In the genomic region with DNA sequence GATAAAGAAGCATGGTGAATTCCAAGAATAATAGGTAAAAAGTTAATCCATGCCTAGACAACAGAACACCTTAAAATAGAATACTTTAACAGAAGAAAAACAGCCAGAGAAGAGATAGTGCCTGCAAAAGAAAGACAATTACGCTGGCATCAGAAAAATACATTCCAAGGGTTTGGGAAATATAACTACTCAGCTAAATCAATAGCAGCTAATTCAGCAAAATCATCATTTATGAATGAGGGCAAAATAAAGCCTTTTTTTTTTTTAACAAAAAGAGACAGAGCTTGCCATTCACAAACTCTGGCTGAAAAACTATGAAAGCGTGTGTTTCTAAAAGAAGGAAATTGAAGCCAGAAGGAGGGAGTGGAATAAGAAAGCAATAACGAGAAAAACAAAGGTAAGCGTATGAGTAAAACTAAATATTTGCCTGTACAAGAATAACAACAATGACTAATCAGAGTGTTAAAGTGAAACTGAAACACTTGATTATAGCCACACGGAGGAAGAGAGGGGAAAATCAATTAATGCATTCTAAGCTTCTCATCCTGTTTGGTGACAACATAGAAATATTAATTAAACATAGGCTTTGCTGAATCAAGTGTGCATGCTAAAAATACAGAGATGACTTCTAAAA, we compare ENCODE assay signal across 8 cellular contexts.
DNase-seq lines count a peak whose midpoint lies in the region; ATAC-seq, FAIRE-seq and TF ChIP-seq lines count a peak whose summit lies in the region.

No MANE protein-coding gene starts in this region.

- DNase-seq in activated CD4-positive, alpha-beta T cell treated with anti-CD3 and anti-CD28 coated beads, Interleukin-2, amount 10 ng/mL, durations not matched to agents 24 days and 14 days = no peak
- DNase-seq in activated CD4-positive, alpha-beta T cell treated with anti-CD3 and anti-CD28 coated beads, Interleukin-2, amount 50 U/mL, for 1 hour = no peak
- DNase-seq in ascending aorta (ENCODE audit: low spot score in 2 of 2) (no peak), pancreas (no peak), prostate gland (ENCODE audit: low spot score) (no peak), COLO829 (ENCODE audit: low spot score) (no peak), medulla oblongata (ENCODE audit: extremely low spot score) (no peak)

- H3K4me3 Mint-ChIP-seq in activated CD4-positive, alpha-beta T cell treated with anti-CD3 and anti-CD28 coated beads, Interleukin-2, amount 10 ng/mL, durations not matched to agents 24 days and 14 days = peak overlapping the region; percentile 67

- H3K27me3 Mint-ChIP-seq in activated CD4-positive, alpha-beta T cell treated with anti-CD3 and anti-CD28 coated beads, Interleukin-2, amount 10 ng/mL, durations not matched to agents 24 days and 14 days = peaks cover 13% of the 10 kb centered on the region

- H3K36me3 Mint-ChIP-seq in activated CD4-positive, alpha-beta T cell treated with anti-CD3 and anti-CD28 coated beads, Interleukin-2, amount 10 ng/mL, durations not matched to agents 24 days and 14 days (ENCODE audit: low read depth) = no peaks in the 10 kb centered on the region

- no peaks in the 10 kb centered on the region for H3K9me3 Mint-ChIP-seq in activated CD4-positive, alpha-beta T cell treated with anti-CD3 and anti-CD28 coated beads, Interleukin-2, amount 10 ng/mL, durations not matched to agents 24 days and 14 days

- ATAC-seq in HG03108 (IDR thresholded peaks at IDR 0.05; ENCODE audit: unreplicated experiment) (peak; percentile 68), pancreas (peak; percentile 61 to 90 (median 75))

- no peaks in the 10 kb centered on the region for H3K36me3 ChIP-seq in ascending aorta
- H3K36me3 ChIP-seq in pancreas = no peaks in the 10 kb centered on the region
- no peaks in the 10 kb centered on the region for H3K36me3 ChIP-seq in prostate gland

- no peak for TF ChIP-seq CTCF in ascending aorta (IDR thresholded peaks at IDR 0.05)
- TF ChIP-seq CTCF in pancreas (IDR thresholded peaks at IDR 0.05) = no peak
- no peak for TF ChIP-seq CTCF in prostate gland (IDR thresholded peaks at IDR 0.05)

- no peaks in the 10 kb centered on the region for H3K9me3 ChIP-seq in ascending aorta
- H3K9me3 ChIP-seq in pancreas = no peaks in the 10 kb centered on the region
- no peaks in the 10 kb centered on the region for H3K9me3 ChIP-seq in prostate gland

- peak overlapping the region; percentile 82 for H3K27ac Mint-ChIP-seq in activated CD4-positive, alpha-beta T cell treated with anti-CD3 and anti-CD28 coated beads, Interleukin-2, amount 10 ng/mL, durations not matched to agents 24 days and 14 days

- FAIRE-seq in pancreas (lab: Jason Lieb, UNC) = no peak

- intact Hi-C loops in activated CD4-positive, alpha-beta T cell treated with anti-CD3 and anti-CD28 coated beads, Interleukin-2, amount 10 ng/mL, durations not matched to agents 24 days and 14 days (cut with micrococcal nuclease) = loop anchor here (1.0 to 5.0 kb wide), 5 partner anchors 27 to 1177 kb away; partner anchors contain the start of gene YPEL5
- intact Hi-C loops in ascending aorta (cut with DNase I) (loop anchor here (5.0 kb wide), 2 partner anchors 92 to 187 kb away; partner anchors contain the start of genes EHD3 and GALNT14), pancreas (cut with DNase I) (no loop called here), prostate gland (cut with DNase I) (no loop called here)

- H3K4me1 ChIP-seq in ascending aorta (peaks cover 5 to 25% of the 10 kb centered on the region in 2 donors), pancreas (peaks cover 0 to 3% (median 0%) of the 10 kb centered on the region in 3 donors), prostate gland (replicated peaks) (peaks cover 2% of the 10 kb centered on the region)

- no peak for TF ChIP-seq POLR2A in prostate gland (IDR thresholded peaks at IDR 0.05)

- H3K27ac ChIP-seq in ascending aorta (peak overlapping the region; percentile 59 to 75), pancreas (peak overlapping the region in 2 of 4 donors; percentile 14 to 23), prostate gland (peak overlapping the region in 1 of 2 donors; percentile 2)

- no peaks in the 10 kb centered on the region for H3K27me3 ChIP-seq in ascending aorta
- H3K27me3 ChIP-seq in pancreas = no peaks in the 10 kb centered on the region
- H3K27me3 ChIP-seq in prostate gland (replicated peaks; ENCODE audit: insufficient read depth) = no peaks in the 10 kb centered on the region

- 36 to 38% methylated on average over 5 of the region's 5 CpGs for WGBS in pancreas, 2 donors
- WGBS in prostate gland = 43% methylated on average over 5 of the region's 5 CpGs

- H3K4me1 Mint-ChIP-seq in activated CD4-positive, alpha-beta T cell treated with anti-CD3 and anti-CD28 coated beads, Interleukin-2, amount 10 ng/mL, durations not matched to agents 24 days and 14 days = peaks cover 50% of the 10 kb centered on the region

- H3K4me3 ChIP-seq in ascending aorta (peak overlapping the region; percentile 39 to 50), pancreas (peak overlapping the region in 1 of 4 donors; percentile 19), prostate gland (no peak overlapping the region)

Comparison
In these comparisons a context has a peak if more than half of its experiments do, and no peak if none do; other contexts are left out.
1. H3K4me3 ChIP-seq: peak in ascending aorta (2 of 2); none in prostate gland (0 of 2).
2. intact Hi-C loops: an anchor here in activated CD4-positive, alpha-beta T cell treated with anti-CD3 and anti-CD28 coated beads, Interleukin-2, amount 10 ng/mL, durations not matched to agents 24 days and 14 days (1.0 to 5.0 kb wide) and ascending aorta (5.0 kb wide); none called in pancreas and prostate gland.